Comparison of ENCODE assay signal across 12 cellular contexts in the genomic region with DNA sequence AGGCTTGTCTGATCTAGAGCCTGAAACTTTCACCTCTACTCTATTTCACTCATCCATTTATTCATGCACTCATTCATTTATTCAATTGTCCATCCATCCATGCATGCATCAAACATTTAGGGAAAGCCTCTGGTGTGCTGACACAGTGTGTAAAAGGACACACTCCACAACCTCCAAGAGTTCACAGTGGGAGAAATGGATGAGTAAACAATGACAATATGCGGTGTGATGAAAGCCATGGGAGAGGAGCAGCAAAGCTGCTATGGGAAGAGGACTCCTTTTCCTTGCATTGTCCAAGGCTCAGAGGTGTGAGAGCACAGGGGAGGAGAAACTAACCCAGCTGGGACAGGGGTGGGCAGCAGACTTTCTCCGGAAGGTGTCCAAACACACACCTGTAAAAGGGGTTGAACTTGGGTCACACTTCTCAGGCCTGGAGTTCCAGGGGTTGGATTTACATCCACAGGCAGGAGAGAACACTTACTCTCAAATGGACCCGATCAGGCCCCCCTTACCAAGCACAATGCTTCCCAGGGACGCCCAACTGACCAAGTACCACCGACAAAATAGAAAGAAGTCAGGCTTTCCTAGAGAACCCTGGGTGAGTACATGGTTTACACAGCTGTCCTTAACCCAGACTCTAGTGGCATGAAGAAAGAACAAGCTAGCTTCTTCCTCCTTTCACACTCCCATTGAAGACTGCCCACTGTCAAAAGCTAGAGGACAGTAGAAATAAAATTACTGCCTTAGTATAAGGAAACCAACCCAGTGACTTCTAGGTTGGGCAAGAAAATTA. TPM values are rescaled to one million over a fixed set of nuclear protein-coding genes. Genes with fewer than 3 reads are reported as not detected.
DNase-seq lines count a peak whose midpoint lies in the region; ATAC-seq and TF ChIP-seq lines count a peak whose summit lies in the region.
"Had no signal": no experiment of that assay in that cellular context is flagged by ENCODE, and none has a peak within 500 bp of the region (broad histone marks: within the 10 kb centered on the region; RNA-seq: fewer than 3 reads in every experiment).

No MANE protein-coding gene starts in this region.

- ATAC-seq in Right ventricle myocardium superior (ENCODE audit: poor library complexity) = no peak
- peak; percentile 13 for ATAC-seq in mucosa of descending colon
- peak; percentile 66 for ATAC-seq in upper lobe of right lung

- H3K9me3 ChIP-seq in left ventricle myocardium inferior (replicated peaks) (no peaks in the 10 kb centered on the region), mammary epithelial cell (replicated peaks; ENCODE audit: insufficient read depth, low read length) (no peaks in the 10 kb centered on the region), mucosa of descending colon (no peaks in the 10 kb centered on the region), upper lobe of right lung (no peaks in the 10 kb centered on the region), MG63 (no peaks in the 10 kb centered on the region)
- H3K9me3 ChIP-seq: HAP-1 had no signal

- CTCF ChIA-PET in mammary epithelial cell (lab: Charles Lee; ENCODE audit: low non-redundant PET) = no interaction called here

- peak overlapping the region; percentile 42 for H2AFZ ChIP-seq in mammary epithelial cell (ENCODE audit: low read depth, low read length)

- BruUV-seq in mammary epithelial cell (replicated peaks; lab: Mats Ljungman, UMichigan) = no TSS peak

- no peak overlapping the region for H3K4me2 ChIP-seq in mammary epithelial cell (ENCODE audit: insufficient read depth, low read depth, low read length)

- no peak overlapping the region for H3K4me3 Mint-ChIP-seq in activated CD4-positive, alpha-beta T cell treated with anti-CD3 and anti-CD28 coated beads, Interleukin-2, amount 10 ng/mL, durations not matched to agents 24 days and 14 days
- H3K4me3 Mint-ChIP-seq: B cell had no signal

- TF ChIP-seq CTCF in left ventricle myocardium inferior (IDR thresholded peaks at IDR 0.05; ENCODE audit: borderline replicate concordance) (no peak), mammary epithelial cell (conservative IDR thresholded peaks at IDR 0.05 in 1 of 2, IDR thresholded peaks at IDR 0.05 in 1 of 2; ENCODE audit: extremely low read depth in 1 of 2, insufficient read depth in 1 of 2, low read depth in 1 of 2, low read length in 2 of 2) (no peak), mucosa of descending colon (IDR thresholded peaks at IDR 0.05) (no peak), upper lobe of right lung (IDR thresholded peaks at IDR 0.05) (no peak)

- H3K36me3 ChIP-seq in left ventricle myocardium inferior = no peaks in the 10 kb centered on the region
- H3K36me3 ChIP-seq in mammary epithelial cell (ENCODE audit: insufficient read depth, low read length) = no peaks in the 10 kb centered on the region
- no peaks in the 10 kb centered on the region for H3K36me3 ChIP-seq in mucosa of descending colon (ENCODE audit: low read depth)
- no peaks in the 10 kb centered on the region for H3K36me3 ChIP-seq in upper lobe of right lung
- no peaks in the 10 kb centered on the region for H3K36me3 ChIP-seq in MG63
- H3K36me3 ChIP-seq: HAP-1 had no signal

- in situ Hi-C loops in mammary epithelial cell (cut with MboI; ENCODE audit: low sequenced_read_pairs in 2 of 2) = no loop called here

- dilution Hi-C loops in mammary epithelial cell (cut with HindIII; ENCODE audit: low sequenced_read_pairs) = no loop called here

- H3K36me3 Mint-ChIP-seq in activated CD4-positive, alpha-beta T cell treated with anti-CD3 and anti-CD28 coated beads, Interleukin-2, amount 10 ng/mL, durations not matched to agents 24 days and 14 days (ENCODE audit: low read depth) = no peaks in the 10 kb centered on the region

- no peak overlapping the region for H3K27ac Mint-ChIP-seq in activated CD4-positive, alpha-beta T cell treated with anti-CD3 and anti-CD28 coated beads, Interleukin-2, amount 10 ng/mL, durations not matched to agents 24 days and 14 days
- H3K27ac Mint-ChIP-seq: B cell had no signal

- H4K20me1 ChIP-seq in mammary epithelial cell (ENCODE audit: insufficient read depth, low read length) = no peaks in the 10 kb centered on the region

- H3K27ac ChIP-seq in left ventricle myocardium inferior (replicated peaks) = peak overlapping the region; percentile 89
- H3K27ac ChIP-seq in mammary epithelial cell (ENCODE audit: insufficient read depth, low read depth, low read length) = no peak overlapping the region
- peak overlapping the region; percentile 75 for H3K27ac ChIP-seq in upper lobe of right lung

- peaks cover 3% of the 10 kb centered on the region for H3K27me3 Mint-ChIP-seq in activated CD4-positive, alpha-beta T cell treated with anti-CD3 and anti-CD28 coated beads, Interleukin-2, amount 10 ng/mL, durations not matched to agents 24 days and 14 days
- H3K27me3 Mint-ChIP-seq: B cell had no signal

- WGBS in mammary epithelial cell (ENCODE audit: low coverage, missing lambda C conversion rate) = 95% methylated on average over 5 of the region's 5 CpGs

- no peaks in the 10 kb centered on the region for H3K79me2 ChIP-seq in mammary epithelial cell (ENCODE audit: insufficient read depth, low read length)

- no peak overlapping the region for H3K4me3 ChIP-seq in left ventricle myocardium inferior
- H3K4me3 ChIP-seq in mammary epithelial cell (replicated peaks in 1 of 3; ENCODE audit: insufficient read depth in 1 of 3, low read depth in 2 of 3, low read length in 3 of 3) = no peak overlapping the region
- no peak overlapping the region for H3K4me3 ChIP-seq in mucosa of descending colon
- H3K4me3 ChIP-seq in upper lobe of right lung = no peak overlapping the region
- H3K4me3 ChIP-seq in MG63 = no peak overlapping the region
- H3K4me3 ChIP-seq: HAP-1 had no signal

- DNase-seq in left ventricle myocardium inferior (no peak), Right ventricle myocardium superior (no peak), mammary epithelial cell (no peak), mucosa of descending colon (no peak), upper lobe of right lung (no peak), hepatic stellate cell (ENCODE audit: low spot score) (no peak), MG63 (no peak)
- no peak for DNase-seq in activated CD4-positive, alpha-beta T cell treated with anti-CD3 and anti-CD28 coated beads, Interleukin-2, amount 10 ng/mL, durations not matched to agents 24 days and 14 days
- DNase-seq: T-helper 9 cell had no signal

- H3K9ac ChIP-seq in mammary epithelial cell (ENCODE audit: insufficient read depth, low read length) = no peak overlapping the region

- peaks cover 8% of the 10 kb centered on the region for H3K9me3 Mint-ChIP-seq in activated CD4-positive, alpha-beta T cell treated with anti-CD3 and anti-CD28 coated beads, Interleukin-2, amount 10 ng/mL, durations not matched to agents 24 days and 14 days

- intact Hi-C loops in left ventricle myocardium inferior (cut with micrococcal nuclease) (no loop called here), Right ventricle myocardium superior (cut with DNase I) (no loop called here), mammary epithelial cell (cut with micrococcal nuclease) (no loop called here), mucosa of descending colon (cut with DNase I, micrococcal nuclease) (no loop called here), upper lobe of right lung (cut with DNase I) (no loop called here)
- intact Hi-C loops in activated CD4-positive, alpha-beta T cell treated with anti-CD3 and anti-CD28 coated beads, Interleukin-2, amount 10 ng/mL, durations not matched to agents 24 days and 14 days (cut with micrococcal nuclease) = no loop called here

- H3K27me3 ChIP-seq in left ventricle myocardium inferior (ENCODE audit: low read depth) (no peaks in the 10 kb centered on the region), mammary epithelial cell (ENCODE audit: insufficient read depth, low read length) (no peaks in the 10 kb centered on the region), upper lobe of right lung (no peaks in the 10 kb centered on the region), MG63 (no peaks in the 10 kb centered on the region)

- H3K4me1 Mint-ChIP-seq in activated CD4-positive, alpha-beta T cell treated with anti-CD3 and anti-CD28 coated beads, Interleukin-2, amount 10 ng/mL, durations not matched to agents 24 days and 14 days = peaks cover 12% of the 10 kb centered on the region
- H3K4me1 Mint-ChIP-seq: B cell had no signal

- H3K4me1 ChIP-seq in left ventricle myocardium inferior (peaks cover 64% of the 10 kb centered on the region), mammary epithelial cell (ENCODE audit: insufficient read depth, low read length) (peaks cover 29% of the 10 kb centered on the region), mucosa of descending colon (ENCODE audit: low read depth) (no peaks in the 10 kb centered on the region), upper lobe of right lung (peaks cover 57% of the 10 kb centered on the region)

RNA-seq across cellular contexts. Expression of a gene that starts 21.3 kb away (rescaled TPM):
- total RNA-seq in left ventricle myocardium inferior (68.7 TPM), Right ventricle myocardium superior (68.7 TPM), mammary epithelial cell (10 to 100 TPM; 64.0 to 65.0 TPM), mucosa of descending colon (10 to 100 TPM; 33.5 to 48.0 (median 35.9) TPM), upper lobe of right lung (54.0 TPM)
- 92.4 TPM for polyA plus RNA-seq in mammary epithelial cell
- polyA minus RNA-seq in mammary epithelial cell = 130 TPM
- 240 and 304 TPM in 2 replicates for total RNA-seq in MG63 (2014; rRNA removed; shearing (Covaris generic); ENCODE audit: low replicate concordance)
- 51.5 and 57.9 TPM in 2 replicates for total RNA-seq in activated CD4-positive, alpha-beta T cell treated with anti-CD3 and anti-CD28 coated beads, Interleukin-2, amount 10 ng/mL, durations not matched to agents 24 days and 14 days

RNA-seq across cellular contexts. Expression of a gene that starts 22.2 kb away (rescaled TPM):
- total RNA-seq in left ventricle myocardium inferior = 27.2 TPM
- total RNA-seq in Right ventricle myocardium superior = 21.7 TPM
- 100 to 1,000 TPM in 1 of 2 donors, 10 to 100 TPM in 1; 32.5 to 116 TPM for total RNA-seq in mammary epithelial cell
- polyA plus RNA-seq in mammary epithelial cell = 31.9 TPM
- polyA minus RNA-seq in mammary epithelial cell = 38.5 TPM
- total RNA-seq in mucosa of descending colon = 10 to 100 TPM in 2 of 3 donors, 1 to 10 TPM in 1; 8.8 to 15.7 (median 13.1) TPM
- total RNA-seq in upper lobe of right lung = 44.3 TPM
- total RNA-seq in MG63 (2014; rRNA removed; shearing (Covaris generic); ENCODE audit: low replicate concordance) = 27.9 and 40.0 TPM in 2 replicates
- 21.9 and 22.5 TPM in 2 replicates for total RNA-seq in activated CD4-positive, alpha-beta T cell treated with anti-CD3 and anti-CD28 coated beads, Interleukin-2, amount 10 ng/mL, durations not matched to agents 24 days and 14 days

RNA-seq across cellular contexts. Expression of a gene that starts 35.8 kb away (rescaled TPM):
- total RNA-seq in left ventricle myocardium inferior (0.44 TPM), Right ventricle myocardium superior (not detected), mammary epithelial cell (under 1 TPM; under 0.01 to 0.54 TPM), mucosa of descending colon (under 1 TPM in 2 of 3 donors, not detected in 1; 0.23 to 0.46 TPM), upper lobe of right lung (0.23 TPM)
- polyA plus RNA-seq in mammary epithelial cell = 0.07 TPM
- not detected for polyA minus RNA-seq in mammary epithelial cell
- not detected in 2 replicates for total RNA-seq in MG63 (2014; rRNA removed; shearing (Covaris generic); ENCODE audit: low replicate concordance)
- total RNA-seq in activated CD4-positive, alpha-beta T cell treated with anti-CD3 and anti-CD28 coated beads, Interleukin-2, amount 10 ng/mL, durations not matched to agents 24 days and 14 days = not detected in 2 replicates
- total RNA-seq: B cell, kidney epithelial cell had no signal
